In genomic region chr6:113560376-113560775, GRCh38 we compare ENCODE assay signal across 18 cellular contexts.
"Had no signal": no experiment of that assay in that cellular context is flagged by ENCODE, and none has a peak within 500 bp of the region (broad histone marks: within the 10 kb centered on the region; RNA-seq: fewer than 3 reads in every experiment).

No MANE protein-coding gene starts in this region.

- H3K36me3 Mint-ChIP-seq: activated naive CD4-positive, alpha-beta T cell treated with anti-CD3 and anti-CD28 coated beads, Interleukin-2, amount 50 U/mL, for 24 hours; stimulated activated effector memory CD8-positive, alpha-beta T cell treated with anti-CD3 and anti-CD28 coated beads, Interleukin-12 subunit alpha, Interleukin-12 subunit beta, amount 100 ng/mL, for 72 hours had no signal

- H3K4me3 Mint-ChIP-seq: activated B cell treated with CpG ODN at 0.5 μM for 24 hours; activated CD4-positive, alpha-beta T cell treated with anti-CD3 and anti-CD28 coated beads, Interleukin-2, amount 10 ng/mL, durations not matched to agents 24 days and 14 days; activated CD8-positive, alpha-beta T cell treated with anti-CD3 and anti-CD28 coated beads, Interleukin-2, amount 10 ng/mL, durations not matched to agents 7 days and 5 days; activated naive CD4-positive, alpha-beta T cell treated with anti-CD3 and anti-CD28 coated beads, Interleukin-2, amount 50 U/mL, for 24 hours; neural crest cell; stimulated activated effector memory CD8-positive, alpha-beta T cell treated with anti-CD3 and anti-CD28 coated beads, Interleukin-12 subunit alpha, Interleukin-12 subunit beta, amount 100 ng/mL, for 72 hours; T-helper 2 cell treated with Interferon-gamma antibody and Interleukin-4, amounts not matched to agents 5 μg/mL and 100 μg/mL, for 36 hours had no signal

- H3K4me1 ChIP-seq: colonic mucosa had no signal

- H3K27me3 Mint-ChIP-seq: activated B cell treated with CpG ODN at 0.5 μM for 24 hours; activated CD4-positive, alpha-beta T cell treated with anti-CD3 and anti-CD28 coated beads, Interleukin-2, amount 10 ng/mL, durations not matched to agents 24 days and 14 days; activated naive CD4-positive, alpha-beta T cell treated with anti-CD3 and anti-CD28 coated beads, Interleukin-2, amount 50 U/mL, for 24 hours had no signal

- DNase-seq: activated B cell treated with CpG ODN at 0.5 μM for 24 hours; activated CD4-positive, alpha-beta T cell treated with anti-CD3 and anti-CD28 coated beads, Interleukin-2, amount 10 ng/mL, durations not matched to agents 24 days and 14 days; activated CD8-positive, alpha-beta memory T cell treated with anti-CD3 and anti-CD28 coated beads, Interleukin-2, amount 50 U/mL, for 4 hours; activated CD8-positive, alpha-beta T cell treated with anti-CD3 and anti-CD28 coated beads, Interleukin-2, amount 10 ng/mL, durations not matched to agents 7 days and 5 days; activated effector memory CD4-positive, alpha-beta T cell treated with anti-CD3 and anti-CD28 coated beads, Interleukin-2, amount 50 U/mL, for 16 hours; activated T-cell treated with anti-CD3 and anti-CD28 coated beads, Interleukin-2, amount 50 U/mL, for 48 hours; adrenal gland; caudate nucleus; colonic mucosa; left ventricle myocardium superior; pancreas; thyroid gland had no signal

- H3K9me3 ChIP-seq: adrenal gland, colonic mucosa, esophagus muscularis mucosa, pancreas, thyroid gland had no signal

- H3K27ac ChIP-seq: adrenal gland, colonic mucosa, esophagus muscularis mucosa, pancreas, thyroid gland had no signal

- H3K4me1 Mint-ChIP-seq: activated CD4-positive, alpha-beta T cell treated with anti-CD3 and anti-CD28 coated beads, Interleukin-2, amount 10 ng/mL, durations not matched to agents 24 days and 14 days; activated naive CD4-positive, alpha-beta T cell treated with anti-CD3 and anti-CD28 coated beads, Interleukin-2, amount 50 U/mL, for 24 hours; stimulated activated effector memory CD8-positive, alpha-beta T cell treated with anti-CD3 and anti-CD28 coated beads, Interleukin-12 subunit alpha, Interleukin-12 subunit beta, amount 100 ng/mL, for 72 hours had no signal

- ATAC-seq: activated CD8-positive, alpha-beta T cell treated with anti-CD3 and anti-CD28 coated beads, Interleukin-2, amount 10 ng/mL, durations not matched to agents 7 days and 5 days; left ventricle myocardium superior; pancreas; sciatic nerve; stimulated activated effector memory CD8-positive, alpha-beta T cell treated with anti-CD3 and anti-CD28 coated beads, Interleukin-12 subunit alpha, Interleukin-12 subunit beta, amount 100 ng/mL, for 72 hours had no signal

- H3K27ac Mint-ChIP-seq: activated B cell treated with CpG ODN at 0.5 μM for 24 hours; activated CD4-positive, alpha-beta T cell treated with anti-CD3 and anti-CD28 coated beads, Interleukin-2, amount 10 ng/mL, durations not matched to agents 24 days and 14 days; activated CD8-positive, alpha-beta T cell treated with anti-CD3 and anti-CD28 coated beads, Interleukin-2, amount 10 ng/mL, durations not matched to agents 7 days and 5 days; activated naive CD4-positive, alpha-beta T cell treated with anti-CD3 and anti-CD28 coated beads, Interleukin-2, amount 50 U/mL, for 24 hours; stimulated activated effector memory CD8-positive, alpha-beta T cell treated with anti-CD3 and anti-CD28 coated beads, Interleukin-12 subunit alpha, Interleukin-12 subunit beta, amount 100 ng/mL, for 72 hours; T-helper 2 cell treated with Interferon-gamma antibody and Interleukin-4, amounts not matched to agents 5 μg/mL and 100 μg/mL, for 36 hours had no signal

- H3K4me3 ChIP-seq: adrenal gland, colonic mucosa, esophagus muscularis mucosa, pancreas, thyroid gland had no signal

- H3K9me3 Mint-ChIP-seq: activated B cell treated with CpG ODN at 0.5 μM for 24 hours; activated CD4-positive, alpha-beta T cell treated with anti-CD3 and anti-CD28 coated beads, Interleukin-2, amount 10 ng/mL, durations not matched to agents 24 days and 14 days; activated naive CD4-positive, alpha-beta T cell treated with anti-CD3 and anti-CD28 coated beads, Interleukin-2, amount 50 U/mL, for 24 hours; neural crest cell; stimulated activated effector memory CD8-positive, alpha-beta T cell treated with anti-CD3 and anti-CD28 coated beads, Interleukin-12 subunit alpha, Interleukin-12 subunit beta, amount 100 ng/mL, for 72 hours; T-helper 2 cell treated with Interferon-gamma antibody and Interleukin-4, amounts not matched to agents 5 μg/mL and 100 μg/mL, for 36 hours had no signal

- H3K36me3 ChIP-seq: adrenal gland, colonic mucosa, esophagus muscularis mucosa, pancreas, thyroid gland had no signal

- H3K27me3 ChIP-seq: adrenal gland, colonic mucosa, esophagus muscularis mucosa, pancreas, thyroid gland had no signal
